19 cellular contexts compared by ENCODE assay signal in genomic region chr6:8269856-8270454, GRCh38.
"Had no signal": no experiment of that assay in that cellular context is flagged by ENCODE, and none has a peak within 500 bp of the region (broad histone marks: within the 10 kb centered on the region; RNA-seq: fewer than 3 reads in every experiment).

No MANE protein-coding gene starts in this region.

- H3K27ac ChIP-seq: left lung, stomach, suprapubic skin, tibial nerve had no signal

- DNase-seq: activated CD4-positive, alpha-beta memory T cell treated with anti-CD3 and anti-CD28 coated beads, Interleukin-2, amount 10 ng/mL, durations not matched to agents 7 days and 5 days; activated CD4-positive, alpha-beta T cell treated with anti-CD3 and anti-CD28 coated beads, Interleukin-2, amount 10 ng/mL, durations not matched to agents 24 days and 14 days; activated effector memory CD4-positive, alpha-beta T cell treated with Interleukin-2 at 50 U/mL for 16 hours; activated naive CD4-positive, alpha-beta T cell treated with anti-CD3 and anti-CD28 coated beads for 36 hours; activated naive CD8-positive, alpha-beta T cell treated with anti-CD3 and anti-CD28 coated beads, Interleukin-2, amount 10 ng/mL, durations not matched to agents 7 days and 5 days; activated T-cell treated with anti-CD3 and anti-CD28 coated beads, Interleukin-2, amount 50 U/mL, for 72 hours; amygdala; cerebellar nuclear complex; cortex of kidney; foreskin fibroblast; kidney; left lung; natural killer cell; stimulated activated CD4-positive, alpha-beta T cell treated with anti-CD3 and anti-CD28 coated beads, Interleukin-1b, Interleukin-23, amount 100 ng/mL, for 48 hours; stomach; T-helper 17 cell had no signal

- H3K36me3 ChIP-seq: left lung, stomach, suprapubic skin, tibial nerve had no signal

- H3K4me1 ChIP-seq: left lung, stomach, suprapubic skin, tibial nerve had no signal

- H3K9me3 ChIP-seq: suprapubic skin had no signal

- H3K27me3 ChIP-seq: left lung, stomach, tibial nerve had no signal

- H3K4me3 ChIP-seq: left lung, lung, stomach, suprapubic skin, tibial nerve had no signal
